8 cellular contexts compared by ENCODE assay signal in the genomic region with DNA sequence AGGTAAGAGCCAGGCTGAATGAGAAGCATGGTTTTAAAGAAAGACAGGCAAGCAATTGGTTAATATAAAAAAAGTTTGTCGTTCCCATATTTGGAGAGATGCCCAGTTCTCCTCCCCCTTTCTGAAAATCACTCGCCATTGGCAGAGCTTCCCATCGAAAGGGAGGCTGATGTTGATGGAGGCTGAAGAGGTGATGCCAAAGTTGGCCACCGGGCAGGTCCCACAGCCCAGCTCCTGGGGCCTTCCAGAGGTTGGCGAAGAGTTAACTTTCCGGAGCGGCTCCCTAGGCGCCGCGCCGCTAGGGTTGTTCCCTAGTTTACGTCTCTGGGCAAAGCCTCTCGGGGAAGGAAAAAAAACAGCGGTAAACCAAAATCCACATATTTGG. TPM values are rescaled to one million over a fixed set of nuclear protein-coding genes. Genes with fewer than 3 reads are reported as not detected.
A peak's percentile ranks its signal among the peaks of the same experiment; 100 is the strongest.
DNase-seq lines count a peak whose midpoint lies in the region; ATAC-seq, FAIRE-seq and TF ChIP-seq lines count a peak whose summit lies in the region.

No MANE protein-coding gene starts in this region.

- H2BK5ac ChIP-seq in mesenchymal stem cell (ENCODE audit: low read depth, low read length, poor library complexity, severe bottlenecking): no peak overlapping the region

- peak overlapping the region; percentile 85 for H3K4me2 ChIP-seq in mesenchymal stem cell (ENCODE audit: low read length, poor library complexity, severe bottlenecking)

- H3K23ac ChIP-seq in mesenchymal stem cell (ENCODE audit: low read length in 2 of 2): no peak overlapping the region

- H3K36me3 ChIP-seq in ACC112 (ENCODE audit: insufficient read depth, low read length) (no peaks in the 10 kb centered on the region; the same call in 1 of the 2 replicates), H7 (replicated peaks; ENCODE audit: control insufficient read depth, insufficient read depth, low read length) (no peaks in the 10 kb centered on the region), mesenchymal stem cell (ENCODE audit: control insufficient read depth in 1 of 2, insufficient read depth in 2 of 2, low read depth in 1 of 2, low read length in 2 of 2) (peaks cover 0 to 10% of the 10 kb centered on the region in 2 experiments)

- H3K27me3 ChIP-seq in ACC112 (ENCODE audit: insufficient read depth, low read length) (no peaks in the 10 kb centered on the region), H7 (ENCODE audit: control insufficient read depth, insufficient read depth, low read length) (peaks cover 21% of the 10 kb centered on the region), dorsolateral prefrontal cortex (peaks cover 0 to 22% (median 9%) of the 10 kb centered on the region in 45 donors), mesenchymal stem cell (ENCODE audit: control insufficient read depth in 1 of 2, insufficient read depth in 1 of 2, low read length in 2 of 2) (no peaks in the 10 kb centered on the region)

- 10% methylated on average over 13 of the region's 14 CpGs for WGBS in mesenchymal stem cell

- H3K4ac ChIP-seq in mesenchymal stem cell (ENCODE audit: low read depth in 1 of 2, low read length in 2 of 2): no peak overlapping the region

- TF ChIP-seq CTCF in dorsolateral prefrontal cortex (IDR thresholded peaks at IDR 0.05 in 54 of 56, conservative IDR thresholded peaks at IDR 0.05 in 2 of 56; ENCODE audit: low read depth in 1 of 56, partially characterized antibody in 56 of 56): no peak

- H3K4me1 ChIP-seq in ACC112 (ENCODE audit: control insufficient read depth, insufficient read depth, low read length, unreplicated experiment) (peaks cover 13% of the 10 kb centered on the region), mesenchymal stem cell (ENCODE audit: control insufficient read depth, insufficient read depth, low read depth, low read length) (peaks cover 8% of the 10 kb centered on the region)

- peak overlapping the region; percentile 91 for H3K9ac ChIP-seq in mesenchymal stem cell (ENCODE audit: low read length)

- H3K79me1 ChIP-seq in mesenchymal stem cell (replicated peaks; ENCODE audit: low read length, poor library complexity, severe bottlenecking): no peaks in the 10 kb centered on the region

- no peak overlapping the region for H4K8ac ChIP-seq in mesenchymal stem cell (ENCODE audit: low read length)

- no peak overlapping the region for H4K91ac ChIP-seq in mesenchymal stem cell (ENCODE audit: low read length)

- DNase-seq in H7: no peak
- peak; percentile 59 for DNase-seq in NCI-H82 treated with DMSO at 0.1 percent for 48 hours (lab: John Stamatoyannopoulos, UW; ENCODE audit: unreplicated experiment)
- no peak for DNase-seq in dorsolateral prefrontal cortex
- peak; percentile 13 for DNase-seq in mesenchymal stem cell
- peak; percentile 73 for DNase-seq in urothelium cell line (ENCODE audit: low spot score)
- no peak for DNase-seq in ureter (ENCODE audit: low spot score)

- H3K79me2 ChIP-seq in ACC112 (ENCODE audit: control insufficient read depth, insufficient read depth, low read length, unreplicated experiment): peaks cover 15% of the 10 kb centered on the region

- no peak overlapping the region for H2AK5ac ChIP-seq in mesenchymal stem cell (ENCODE audit: low read length, severe bottlenecking)

- FAIRE-seq in urothelium cell line (lab: Jason Lieb, UNC): no peak

- H2BK120ac ChIP-seq in mesenchymal stem cell (ENCODE audit: low read depth, low read length): no peak overlapping the region

- ATAC-seq in GM21423 (IDR thresholded peaks at IDR 0.05; ENCODE audit: unreplicated experiment): no peak

- H3K27ac ChIP-seq in ACC112 (ENCODE audit: low read depth, low read length): 0 out of 2 replicates have a peak overlapping the region, but pooled peaks have one; percentile 1
- H3K27ac ChIP-seq in dorsolateral prefrontal cortex: no peak overlapping the region
- no peak overlapping the region for H3K27ac ChIP-seq in mesenchymal stem cell (ENCODE audit: low read length, poor library complexity, severe bottlenecking)

- H2BK15ac ChIP-seq in mesenchymal stem cell (ENCODE audit: low read depth, poor library complexity, severe bottlenecking): no peak overlapping the region

- no peak overlapping the region for H2BK12ac ChIP-seq in mesenchymal stem cell (ENCODE audit: low read length in 2 of 2)

- H3K14ac ChIP-seq in mesenchymal stem cell (ENCODE audit: low read length in 2 of 2): no peak overlapping the region

- intact Hi-C loops in dorsolateral prefrontal cortex (cut with DNase I): no loop called here

- no peak overlapping the region for H3K18ac ChIP-seq in mesenchymal stem cell (ENCODE audit: low read depth in 1 of 2, low read length in 2 of 2)

- H2AFZ ChIP-seq in ACC112 (ENCODE audit: low read length, unreplicated experiment) (peak overlapping the region; percentile 88), mesenchymal stem cell (ENCODE audit: low read depth, low read length) (no peak overlapping the region)

- H3K4me3 ChIP-seq in ACC112 (ENCODE audit: low read depth, low read length) (peak overlapping the region; percentile 87), H7 (ENCODE audit: insufficient read depth, low read depth, low read length) (peak overlapping the region; percentile 82), dorsolateral prefrontal cortex (peak overlapping the region; percentile 31 to 82 (median 63)), mesenchymal stem cell (ENCODE audit: insufficient read depth in 1 of 2, low read depth in 1 of 2, low read length in 2 of 2) (peak overlapping the region; percentile 76 to 86)

- no peaks in the 10 kb centered on the region for H3K9me3 ChIP-seq in mesenchymal stem cell (ENCODE audit: control insufficient read depth, low read length)

RNA-seq across cellular contexts. Expression of gene PCOLCE2, which starts 0.8 kb away (rescaled TPM):
- 9.4 and 18.3 TPM in 2 replicates for total RNA-seq in H7 (2014; rRNA removed; shearing (Covaris generic))
- total RNA-seq in dorsolateral prefrontal cortex (1 to 10 TPM in 107 of 120 experiments, under 1 TPM in 10, not detected in 3; 0.56 to 8.1 (median 2.2) TPM), ureter (14.3 TPM)
- polyA plus RNA-seq in mesenchymal stem cell (2013, experiment 1 of 2): 0.04 TPM
- polyA plus RNA-seq in mesenchymal stem cell (2013, experiment 2 of 2): 0.07 TPM

Comparison
In these comparisons a context has a peak if more than half of its experiments do, and no peak if none do; other contexts are left out.
1. DNase-seq: peak in NCI-H82 treated with DMSO at 0.1 percent for 48 hours (single experiment), mesenchymal stem cell (single experiment) and urothelium cell line (single experiment); none in H7 (single experiment), dorsolateral prefrontal cortex (0 of 10) and ureter (single experiment).
2. Peak in every context shown above with its lines, with median percentiles within 50 percentile points of each other: H3K4me3 ChIP-seq.